8 cellular contexts compared by ENCODE assay signal in the genomic region with DNA sequence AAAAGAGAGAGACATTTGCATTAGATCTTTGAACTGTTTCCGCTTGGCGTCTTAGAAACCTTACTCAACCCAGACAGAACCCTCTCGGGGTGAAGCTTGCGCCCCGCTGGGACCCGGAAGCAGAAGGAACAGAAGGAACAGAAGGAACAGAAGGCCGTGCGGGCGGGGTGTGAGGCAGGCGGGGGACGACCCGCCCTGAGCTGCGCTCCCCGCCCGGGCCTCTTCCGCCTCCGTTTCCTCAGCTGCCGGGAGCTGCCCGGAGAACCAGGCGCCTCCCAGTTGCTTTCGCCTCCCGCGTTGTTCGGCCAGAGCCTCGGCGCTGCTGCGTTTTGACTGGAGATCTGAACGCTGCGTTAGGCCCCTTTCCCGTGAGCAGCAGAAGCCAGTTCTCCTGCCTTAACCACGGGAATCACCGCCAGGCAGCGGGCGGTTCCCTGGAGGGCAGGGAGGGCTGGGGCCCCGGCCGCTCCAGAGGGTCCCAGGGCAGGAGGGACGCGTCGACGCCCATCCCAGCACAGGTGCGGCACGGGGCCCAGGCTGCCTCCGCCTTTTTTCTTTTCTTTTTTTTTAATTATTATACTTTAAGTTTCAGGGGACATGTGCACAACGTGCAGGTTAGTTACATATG. TPM values are rescaled to one million over a fixed set of nuclear protein-coding genes. Genes with fewer than 3 reads are reported as not detected.
DNase-seq lines count a peak whose midpoint lies in the region; ATAC-seq and TF ChIP-seq lines count a peak whose summit lies in the region.

No MANE protein-coding gene starts in this region.

- H3K27me3 Mint-ChIP-seq in stimulated activated naive B cell treated with anti-CD40 and anti-IgM and Interleukin-4, amounts not matched to agents 10 μg/mL and 1 μg/mL and 100 μg/mL, for 72 hours, result no peaks in the 10 kb centered on the region
- peaks cover 3% of the 10 kb centered on the region for H3K27me3 Mint-ChIP-seq in endothelial cell (ENCODE audit: unreplicated experiment)

- no peak overlapping the region for H3K9ac ChIP-seq in OCI-LY1 (ENCODE audit: low read length)

- no peaks in the 10 kb centered on the region for H4K20me1 ChIP-seq in OCI-LY1 (ENCODE audit: insufficient read depth, low read length)

- H3F3A ChIP-seq in OCI-LY1 (ENCODE audit: insufficient read depth, low read length), result no peaks in the 10 kb centered on the region

- H3K27me3 ChIP-seq in OCI-LY1 (ENCODE audit: insufficient read depth, low read length), result no peaks in the 10 kb centered on the region

- no peaks in the 10 kb centered on the region for H3K4me1 ChIP-seq in OCI-LY1 (ENCODE audit: insufficient read depth, low read length, severe bottlenecking)

- peaks cover 5 to 8% of the 10 kb centered on the region in 2 donors for H3K9me3 Mint-ChIP-seq in stimulated activated naive B cell treated with anti-CD40 and anti-IgM and Interleukin-4, amounts not matched to agents 10 μg/mL and 1 μg/mL and 100 μg/mL, for 72 hours
- peaks cover 4% of the 10 kb centered on the region for H3K9me3 Mint-ChIP-seq in endothelial cell (ENCODE audit: unreplicated experiment)

- peak overlapping the region; percentile 82 to 87 for H3K4me3 Mint-ChIP-seq in stimulated activated naive B cell treated with anti-CD40 and anti-IgM and Interleukin-4, amounts not matched to agents 10 μg/mL and 1 μg/mL and 100 μg/mL, for 72 hours
- H3K4me3 Mint-ChIP-seq in endothelial cell (ENCODE audit: unreplicated experiment), result no peak overlapping the region

- no peaks in the 10 kb centered on the region for H3K9me2 ChIP-seq in OCI-LY1 (ENCODE audit: low read depth, low read length)

- H3K36me3 Mint-ChIP-seq in stimulated activated naive B cell treated with anti-CD40 and anti-IgM and Interleukin-4, amounts not matched to agents 10 μg/mL and 1 μg/mL and 100 μg/mL, for 72 hours, result peaks cover 12 to 17% of the 10 kb centered on the region in 2 donors
- H3K36me3 Mint-ChIP-seq in endothelial cell (ENCODE audit: low read depth, unreplicated experiment), result peaks cover 5% of the 10 kb centered on the region

- no peaks in the 10 kb centered on the region for H3K79me2 ChIP-seq in OCI-LY1 (ENCODE audit: insufficient read depth, low read length)

- H3K36me3 ChIP-seq in OCI-LY1 (ENCODE audit: insufficient read depth, low read length), result no peaks in the 10 kb centered on the region; the same call in 1 of the 2 replicates

- H3K4me3 ChIP-seq in OCI-LY1 (ENCODE audit: low read depth, low read length, poor library complexity, severe bottlenecking), result peak overlapping the region; percentile 32

- ATAC-seq in stimulated activated naive B cell treated with anti-CD40 and anti-IgM and Interleukin-4, amounts not matched to agents 10 μg/mL and 1 μg/mL and 100 μg/mL, for 72 hours (replicated peaks), result peak; percentile 71 to 79
- no peak for ATAC-seq in GM18502 (IDR thresholded peaks at IDR 0.05; ENCODE audit: poor library complexity, unreplicated experiment)

- H3K27ac ChIP-seq in OCI-LY1 (ENCODE audit: low read depth, low read length, poor library complexity, severe bottlenecking), result no peak overlapping the region

- peak overlapping the region; percentile 93 for H3K27ac Mint-ChIP-seq in stimulated activated naive B cell treated with anti-CD40 and anti-IgM and Interleukin-4, amounts not matched to agents 10 μg/mL and 1 μg/mL and 100 μg/mL, for 72 hours
- no peak overlapping the region for H3K27ac Mint-ChIP-seq in endothelial cell (ENCODE audit: unreplicated experiment)

- peaks cover 7% of the 10 kb centered on the region; the same call in 1 of the 2 replicates for H3K9me3 ChIP-seq in OCI-LY1 (ENCODE audit: low read length)

- no peak overlapping the region for H2AFZ ChIP-seq in OCI-LY1 (ENCODE audit: low read length)

- peak overlapping the region; percentile 51 for H3K4me2 ChIP-seq in OCI-LY1 (ENCODE audit: low read length)

- H3K4me1 Mint-ChIP-seq in stimulated activated naive B cell treated with anti-CD40 and anti-IgM and Interleukin-4, amounts not matched to agents 10 μg/mL and 1 μg/mL and 100 μg/mL, for 72 hours, result peaks cover 7 to 10% of the 10 kb centered on the region in 2 donors
- H3K4me1 Mint-ChIP-seq in endothelial cell (ENCODE audit: unreplicated experiment), result no peaks in the 10 kb centered on the region

- DNase-seq in NCI-H748 (lab: John Stamatoyannopoulos, UW; ENCODE audit: unreplicated experiment), result peak; percentile 35
- no peak for DNase-seq in NCI-H748 treated with DMSO at 0.1 percent for 48 hours (lab: John Stamatoyannopoulos, UW)
- DNase-seq in central memory CD4-positive, alpha-beta T cell, result peak; percentile 36
- DNase-seq in stimulated activated naive B cell treated with anti-CD40 and anti-IgM and Interleukin-4, amounts not matched to agents 10 μg/mL and 1 μg/mL and 100 μg/mL, for 72 hours, result peak; percentile 40
- DNase-seq in OCI-M2 (lab: John Stamatoyannopoulos, UW; ENCODE audit: unreplicated experiment), result no peak
- DNase-seq in endothelial cell (ENCODE audit: low spot score), result no peak

- TF ChIP-seq CTCF in OCI-LY1 (IDR thresholded peaks at IDR 0.05; ENCODE audit: low read length), result no peak
- TF ChIP-seq CTCF in endothelial cell (IDR thresholded peaks at IDR 0.05; ENCODE audit: unreplicated experiment), result no peak

RNA-seq across cellular contexts. Expression of a gene that starts 19.3 kb away (rescaled TPM):
- total RNA-seq in endothelial cell (ENCODE audit: unreplicated experiment), result 6.3 TPM

Comparison
In these comparisons a context has a peak if more than half of its experiments do, and no peak if none do; other contexts are left out.
1. DNase-seq: peak in NCI-H748 (single experiment), central memory CD4-positive, alpha-beta T cell (single experiment) and stimulated activated naive B cell treated with anti-CD40 and anti-IgM and Interleukin-4, amounts not matched to agents 10 μg/mL and 1 μg/mL and 100 μg/mL, for 72 hours (single experiment); none in NCI-H748 treated with DMSO at 0.1 percent for 48 hours (single experiment), OCI-M2 (single experiment) and endothelial cell (single experiment).